ENCODE assay signal across 27 cellular contexts in genomic region chr1:204891860-204892259, GRCh38.
"Had no signal": no experiment of that assay in that cellular context is flagged by ENCODE, and none has a peak within 500 bp of the region (broad histone marks: within the 10 kb centered on the region; RNA-seq: fewer than 3 reads in every experiment).

No MANE protein-coding gene starts in this region.

- DNase-seq: activated CD4-positive, alpha-beta T cell treated with anti-CD3 and anti-CD28 coated beads, Interleukin-2, amount 10 ng/mL, durations not matched to agents 7 days and 5 days; activated CD4-positive, CD25-positive, alpha-beta regulatory T cell treated with anti-CD3 and anti-CD28 coated beads, Interleukin-2, amount 50 U/mL, for 72 hours; activated CD8-positive, alpha-beta memory T cell treated with anti-CD3 and anti-CD28 coated beads, Interleukin-2, amount 50 U/mL, for 4 hours; activated T-cell treated with anti-CD3 and anti-CD28 coated beads, Interleukin-2, amount 50 U/mL, for 24 hours; dorsolateral prefrontal cortex; endodermal cell; esophagus squamous epithelium; heart left ventricle; islet precursor cell; left colon; mesendoderm; naive B cell; occipital lobe; posterior cingulate gyrus; stimulated activated CD4-positive, alpha-beta T cell treated with anti-CD3 and anti-CD28 coated beads, Interleukin-2, amount 100 ng/mL, for 48 hours; stimulated activated naive CD4-positive, alpha-beta T cell treated with Interleukin-2 at 50 U/mL for 16 hours; T-cell; upper lobe of left lung; WERI-Rb-1 had no signal

- H3K4me3 ChIP-seq: ascending aorta, breast epithelium, dorsolateral prefrontal cortex, esophagus squamous epithelium, gastroesophageal sphincter, heart left ventricle, smooth muscle cell, thoracic aorta, upper lobe of left lung had no signal

- H3K9me3 ChIP-seq: ascending aorta, breast epithelium, esophagus squamous epithelium, gastroesophageal sphincter, heart left ventricle, thoracic aorta, upper lobe of left lung had no signal

- H3K27ac ChIP-seq: ascending aorta, breast epithelium, esophagus squamous epithelium, thoracic aorta, upper lobe of left lung, WERI-Rb-1 had no signal

- ATAC-seq: activated naive CD4-positive, alpha-beta T cell treated with anti-CD3 and anti-CD28 coated beads, Interleukin-2, amount 50 U/mL, for 72 hours; activated T-helper 17 cell treated with anti-CD3 and anti-CD28 coated beads, Interleukin-2, amount 50 U/mL, for 72 hours; gastroesophageal sphincter; heart left ventricle; left colon; sciatic nerve; T-cell had no signal

- H3K36me3 ChIP-seq: ascending aorta, breast epithelium, esophagus squamous epithelium, gastroesophageal sphincter, heart left ventricle, thoracic aorta, upper lobe of left lung, WERI-Rb-1 had no signal

- H3K4me1 ChIP-seq: breast epithelium, upper lobe of left lung had no signal

- H3K27me3 ChIP-seq: ascending aorta, breast epithelium, dorsolateral prefrontal cortex, gastroesophageal sphincter, upper lobe of left lung had no signal
